Comparison of ENCODE assay signal across 9 cellular contexts in genomic region chr9:129938291-129938979, GRCh38.
A peak's percentile ranks its signal among the peaks of the same experiment; 100 is the strongest.
DNase-seq lines count a peak whose midpoint lies in the region; ATAC-seq, FAIRE-seq and TF ChIP-seq lines count a peak whose summit lies in the region.
"Had no signal": no experiment of that assay in that cellular context is flagged by ENCODE, and none has a peak within 500 bp of the region (broad histone marks: within the 10 kb centered on the region; RNA-seq: fewer than 3 reads in every experiment).

No MANE protein-coding gene starts in this region.

- no peak for TF ChIP-seq RAD21 in GM12878 (IDR thresholded peaks at IDR 0.05; ENCODE audit: insufficient read depth, low read depth, low read length)

- H3K4me3 ChIP-seq in A673 (ENCODE audit: low read depth, low read length, poor library complexity, severe bottlenecking) = no peak overlapping the region
- no peak overlapping the region for H3K4me3 ChIP-seq in HAP-1
- H3K4me3 ChIP-seq in GM12878 = no peak overlapping the region
- H3K4me3 ChIP-seq in lower lobe of right lung = no peak overlapping the region

- ATAC-seq in GM12878 = no peak
- ATAC-seq in lower lobe of right lung = no peak
- no peak for ATAC-seq in HG02938 (IDR thresholded peaks at IDR 0.05; ENCODE audit: unreplicated experiment)
- ATAC-seq in HG03520 (IDR thresholded peaks at IDR 0.05; ENCODE audit: unreplicated experiment) = no peak

- SMC1A ChIA-PET in GM12878 (lab: Charles Lee; ENCODE audit: uncharacterized antibody, unreplicated experiment) = interaction anchor here (1.0 to 4.1 kb wide), 9 partner anchors 9 to 107 kb away, joined by 3 to 28 read pairs (median 3); no protein-coding TSS in a partner anchor

- no peak overlapping the region for H3K4me2 ChIP-seq in GM12878 (ENCODE audit: control insufficient read depth, insufficient read depth)

- intact Hi-C loops in A673 (cut with micrococcal nuclease; ENCODE audit: unreplicated experiment) (loop anchor here (5.0 kb wide), 1 partner anchor 56 kb away; no protein-coding TSS in a partner anchor), GM12878 (cut with micrococcal nuclease; ENCODE audit: unreplicated experiment) (no loop called here), lower lobe of right lung (cut with DNase I) (no loop called here)

- no peak for TF ChIP-seq POLR2A in GM12878 (IDR thresholded peaks at IDR 0.05; ENCODE audit: low read depth, low read length)

- POLR2A ChIA-PET in A673 (lab: Charles Lee; ENCODE audit: low non-redundant PET) = interaction anchor here (0.5 kb wide), 1 partner anchor 105 kb away, joined by 6 read pairs; the partner anchor contains the start of gene FNBP1
- POLR2A ChIA-PET in GM12878 (lab: Charles Lee) = interaction anchor here (0.6 to 0.7 kb wide), 3 partner anchors 18 to 118 kb away, joined by 3 to 5 read pairs (median 3); no protein-coding TSS in a partner anchor

- H3K79me2 ChIP-seq in GM12878 (ENCODE audit: control insufficient read depth, insufficient read depth, low read length) = peaks cover 59% of the 10 kb centered on the region

- WGBS in GM12878 (ENCODE audit: insufficient coverage, insufficient replicate concordance, low lambda C conversion rate, missing lambda C conversion rate) = 66% methylated on average over 2 of the region's 2 CpGs

- DNase-seq in A673 (ENCODE audit: low spot score) (peak; percentile 63), HAP-1 (ENCODE audit: low spot score in 2 of 2) (peak; percentile 38 to 70), GM12878 (ENCODE audit: low read depth, low spot score) (no peak), lower lobe of right lung (no peak), HT-29 (ENCODE audit: low spot score) (no peak), SKM-1 (lab: John Stamatoyannopoulos, UW; ENCODE audit: unreplicated experiment) (no peak)

- H3K27me3 ChIP-seq in A673 (replicated peaks; ENCODE audit: insufficient read depth, low read depth, low read length, poor library complexity) (no peaks in the 10 kb centered on the region), HAP-1 (ENCODE audit: low read depth) (no peaks in the 10 kb centered on the region), GM12878 (replicated peaks in 1 of 2; ENCODE audit: control insufficient read depth in 2 of 2, insufficient read depth in 2 of 2, low read length in 1 of 2) (no peaks in the 10 kb centered on the region), lower lobe of right lung (ENCODE audit: low read depth) (no peaks in the 10 kb centered on the region)

- no peak overlapping the region for H2AFZ ChIP-seq in GM12878 (ENCODE audit: control insufficient read depth, low read depth, low read length)

- FAIRE-seq in GM12878 (lab: Jason Lieb, UNC) = no peak
- FAIRE-seq: keratinocyte had no signal

- H3K9me3 ChIP-seq in A673 (ENCODE audit: low read depth, low read length, poor library complexity, severe bottlenecking) = peaks cover 15% of the 10 kb centered on the region
- H3K9me3 ChIP-seq in HAP-1 = peaks cover 12% of the 10 kb centered on the region
- peaks cover 10% of the 10 kb centered on the region for H3K9me3 ChIP-seq in GM12878 (replicated peaks; ENCODE audit: control insufficient read depth, insufficient read depth, low read length)
- H3K9me3 ChIP-seq in lower lobe of right lung = peaks cover 9% of the 10 kb centered on the region

- H3K4me1 ChIP-seq in A673 (ENCODE audit: insufficient read depth, low read length, poor library complexity, severe bottlenecking) (peaks cover 70% of the 10 kb centered on the region), HAP-1 (peaks cover 21% of the 10 kb centered on the region), GM12878 (ENCODE audit: control insufficient read depth, insufficient read depth, low read length) (peaks cover 34% of the 10 kb centered on the region), lower lobe of right lung (peaks cover 42% of the 10 kb centered on the region)

- no peak for TF ChIP-seq CTCF in A673 (conservative IDR thresholded peaks at IDR 0.05; ENCODE audit: low read depth, low read length)
- TF ChIP-seq CTCF in GM12878 (IDR thresholded peaks at IDR 0.05 in 2 of 3, conservative IDR thresholded peaks at IDR 0.05 in 1 of 3; ENCODE audit: control insufficient read depth in 2 of 3, extremely low read depth in 1 of 3, insufficient read depth in 1 of 3, low read depth in 3 of 3, low read length in 3 of 3) = no peak
- no peak for TF ChIP-seq CTCF in lower lobe of right lung (IDR thresholded peaks at IDR 0.05)

- in situ Hi-C loops in HAP-1 (cut with MboI; ENCODE audit: low sequenced_read_pairs) = no loop called here
- in situ Hi-C loops in GM12878 (cut with MboI) = no loop called here

- no peak overlapping the region for H3K9ac ChIP-seq in GM12878 (ENCODE audit: control insufficient read depth, insufficient read depth, low read length)

- peaks cover 40% of the 10 kb centered on the region for H3K36me3 ChIP-seq in A673 (ENCODE audit: insufficient read depth, low read length, poor library complexity, severe bottlenecking)
- no peaks in the 10 kb centered on the region; the same call in 1 of the 2 replicates for H3K36me3 ChIP-seq in HAP-1 (replicated peaks)
- peaks cover 8 to 39% of the 10 kb centered on the region in 2 experiments for H3K36me3 ChIP-seq in GM12878 (ENCODE audit: control insufficient read depth in 2 of 2, insufficient read depth in 2 of 2, low read length in 1 of 2)
- H3K36me3 ChIP-seq in lower lobe of right lung = no peaks in the 10 kb centered on the region

- H4K20me1 ChIP-seq in GM12878 (ENCODE audit: control insufficient read depth, insufficient read depth) = no peaks in the 10 kb centered on the region

- BruUV-seq in A673 (replicated peaks; lab: Mats Ljungman, UMichigan) = TSS peak; percentile 3
- BruUV-seq in GM12878 (replicated peaks; lab: Mats Ljungman, UMichigan) = TSS peak; percentile 4

- RAD21 ChIA-PET in GM12878 (lab: Charles Lee; ENCODE audit: unreplicated experiment) = interaction anchor here (0.9 kb wide), 1 partner anchor 96 kb away, joined by 3 read pairs; no protein-coding TSS in a partner anchor

- CTCF ChIA-PET in A673 (lab: Charles Lee) (interaction anchor here (0.6 kb wide), 3 partner anchors 10 to 1802 kb away, joined by 3 to 4 read pairs (median 4); no protein-coding TSS in a partner anchor), GM12878 (lab: Yijun Ruan, JAX) (interaction anchor here (1.3 kb wide), 2 partner anchors 18 to 20 kb away, joined by 4 to 6 read pairs; no protein-coding TSS in a partner anchor)

- no peak for TF ChIP-seq EP300 in GM12878 (IDR thresholded peaks at IDR 0.05; ENCODE audit: borderline replicate concordance in 1 of 2, control insufficient read depth in 1 of 2, low read depth in 2 of 2, low read length in 2 of 2)

- H3K27ac ChIP-seq in A673 (ENCODE audit: low read depth, low read length, poor library complexity, severe bottlenecking) (peak overlapping the region; percentile 77), GM12878 (ENCODE audit: control insufficient read depth, insufficient read depth) (no peak overlapping the region; the same call in 1 of the 2 replicates), lower lobe of right lung (peak overlapping the region; percentile 31)

TF ChIP-seq in GM12878, 131 proteins besides CTCF, POLR2A, EP300 and RAD21:
- TF ChIP-seq PML (IDR thresholded peaks at IDR 0.05; ENCODE audit: low read length) = 0 out of 2 replicates have a peak, but pooled peaks have one; percentile 39
- no peak for TF ChIP-seq PAX5 (IDR thresholded peaks at IDR 0.05; ENCODE audit: borderline replicate concordance, low read depth, low read length)
- peak; percentile 48; the same call in 1 of the 2 replicates for TF ChIP-seq POLR2AphosphoS5 (IDR thresholded peaks at IDR 0.05; ENCODE audit: low read length)
TF ChIP-seq in GM12878: peak in this region for 2.

Comparison
In these comparisons a context has a peak if more than half of its experiments do, and no peak if none do; other contexts are left out.
1. DNase-seq: peak in A673 (single experiment) and HAP-1 (2 of 2); none in GM12878 (single experiment), lower lobe of right lung (single experiment), HT-29 (single experiment) and SKM-1 (single experiment).